Comparison of ENCODE assay signal across 9 cellular contexts in genomic region chr14:24443053-24443683, GRCh38. TPM values are rescaled to one million over a fixed set of nuclear protein-coding genes. Genes with fewer than 3 reads are reported as not detected.
DNase-seq lines count a peak whose midpoint lies in the region; ATAC-seq and TF ChIP-seq lines count a peak whose summit lies in the region.
"Had no signal": no experiment of that assay in that cellular context is flagged by ENCODE, and none has a peak within 500 bp of the region (broad histone marks: within the 10 kb centered on the region; RNA-seq: fewer than 3 reads in every experiment).

No MANE protein-coding gene starts in this region.

- DNase-seq in GM23248: peak; percentile 38
- no peak for DNase-seq in T-helper 17 cell
- no peak for DNase-seq in fibroblast of pulmonary artery (ENCODE audit: low read depth)
- no peak for DNase-seq in skeletal muscle cell (ENCODE audit: low read depth)
- DNase-seq in activated gamma-delta T cell (lab: John Stamatoyannopoulos, UW): no peak
- DNase-seq in medulla oblongata (ENCODE audit: extremely low spot score): no peak
- no peak for DNase-seq in KG1 (lab: John Stamatoyannopoulos, UW)

- no peaks in the 10 kb centered on the region for H3K27me3 Mint-ChIP-seq in T-helper 17 cell

- H3K4me1 Mint-ChIP-seq in T-helper 17 cell: peaks cover 23% of the 10 kb centered on the region

- H3K79me2 ChIP-seq in GM23248 (ENCODE audit: insufficient read depth): peaks cover 36% of the 10 kb centered on the region

- in situ Hi-C loops in GM23248 (cut with MboI): no loop called here

- H3K27me3 ChIP-seq in GM23248 (replicated peaks; ENCODE audit: insufficient read depth): no peaks in the 10 kb centered on the region

- H3K4me1 ChIP-seq in GM23248 (ENCODE audit: insufficient read depth): 0 out of 2 replicates have a peak, but pooled peaks cover 8% of the 10 kb centered on the region

- peak overlapping the region; percentile 90 for H2AFZ ChIP-seq in GM23248

- H3K27ac ChIP-seq in GM23248: peak overlapping the region; percentile 100

- H3K36me3 ChIP-seq in GM23248 (ENCODE audit: low read depth): peaks cover 3% of the 10 kb centered on the region; the same call in 1 of the 2 replicates

- H3F3A ChIP-seq in GM23248 (ENCODE audit: insufficient read depth): peaks cover 25% of the 10 kb centered on the region

- peak overlapping the region; percentile 99 for H3K4me3 Mint-ChIP-seq in T-helper 17 cell

- peak overlapping the region; percentile 84 for H3K4me3 ChIP-seq in GM23248
- H3K4me3 ChIP-seq in fibroblast of pulmonary artery (replicated peaks; ENCODE audit: low read depth, low read length): peak overlapping the region; percentile 96
- peak overlapping the region; percentile 83 for H3K4me3 ChIP-seq in skeletal muscle cell (ENCODE audit: low read depth, low read length)

- ATAC-seq in T-helper 17 cell (no peak), GM18502 (IDR thresholded peaks at IDR 0.05; ENCODE audit: poor library complexity, unreplicated experiment) (no peak)

- H3K9me3 ChIP-seq in GM23248 (ENCODE audit: low read depth) (no peaks in the 10 kb centered on the region), T-helper 17 cell (ENCODE audit: control insufficient read depth, low read length, poor library complexity, severe bottlenecking) (no peaks in the 10 kb centered on the region)

- H3K36me3 Mint-ChIP-seq in T-helper 17 cell (ENCODE audit: low read depth): peaks cover 3% of the 10 kb centered on the region

- H3K27ac Mint-ChIP-seq in T-helper 17 cell: peak overlapping the region; percentile 98

- TF ChIP-seq CTCF in fibroblast of pulmonary artery (IDR thresholded peaks at IDR 0.05; ENCODE audit: low read length, missing control alignments): no peak

- peak overlapping the region; percentile 88 for H3K4me2 ChIP-seq in GM23248 (ENCODE audit: unreplicated experiment)

- H3K9me2 ChIP-seq in GM23248 (ENCODE audit: insufficient read depth): no peaks in the 10 kb centered on the region

- 19 to 21% methylated on average over 7 of the region's 7 CpGs for WGBS in GM23248 (ENCODE audit: low coverage in 1 of 2, low lambda C conversion rate in 2 of 2, missing lambda C conversion rate in 2 of 2), 2 experiments

- no peaks in the 10 kb centered on the region for H4K20me1 ChIP-seq in GM23248 (ENCODE audit: insufficient read depth)

- peak overlapping the region; percentile 98 for H3K9ac ChIP-seq in GM23248

RNA-seq across cellular contexts. Expression of gene SDR39U1, which starts 0.6 kb away (rescaled TPM):
- total RNA-seq in GM23248 (2014; rRNA removed; shearing (Covaris generic)): 7.7 and 8.3 TPM in 2 replicates
- 41.7 and 44.7 TPM in 2 replicates for polyA plus RNA-seq in GM23248 (2016; fragmentation: Nextera tagmentation; extraction: Ambion mirVana)
- total RNA-seq in T-helper 17 cell: 10 to 100 TPM; 64.3 to 82.6 TPM

RNA-seq across cellular contexts. Expression of gene KHNYN, which starts 13.4 kb away (rescaled TPM):
- total RNA-seq in GM23248 (2014; rRNA removed; shearing (Covaris generic)): 36.2 and 57.5 TPM in 2 replicates
- 14.4 and 15.3 TPM in 2 replicates for polyA plus RNA-seq in GM23248 (2016; fragmentation: Nextera tagmentation; extraction: Ambion mirVana)
- total RNA-seq in T-helper 17 cell: 100 to 1,000 TPM; 118 to 128 TPM

RNA-seq across cellular contexts. Expression of gene CBLN3, which starts 13.7 kb away (rescaled TPM):
- 3.4 and 5.6 TPM in 2 replicates for total RNA-seq in GM23248 (2014; rRNA removed; shearing (Covaris generic))
- 2.4 and 3.1 TPM in 2 replicates for polyA plus RNA-seq in GM23248 (2016; fragmentation: Nextera tagmentation; extraction: Ambion mirVana)
- total RNA-seq in T-helper 17 cell: 1 to 10 TPM; 4.2 to 6.0 TPM

RNA-seq across cellular contexts. Expression of gene NYNRIN, which starts 44.4 kb away (rescaled TPM):
- total RNA-seq in GM23248 (2014; rRNA removed; shearing (Covaris generic)): 3.7 and 4.4 TPM in 2 replicates
- 2.2 and 2.5 TPM in 2 replicates for polyA plus RNA-seq in GM23248 (2016; fragmentation: Nextera tagmentation; extraction: Ambion mirVana)
- under 1 TPM in 1 of 2 donors, not detected in 1; 0.22 TPM for total RNA-seq in T-helper 17 cell
- total RNA-seq: M059J had no signal
